In the genomic region with DNA sequence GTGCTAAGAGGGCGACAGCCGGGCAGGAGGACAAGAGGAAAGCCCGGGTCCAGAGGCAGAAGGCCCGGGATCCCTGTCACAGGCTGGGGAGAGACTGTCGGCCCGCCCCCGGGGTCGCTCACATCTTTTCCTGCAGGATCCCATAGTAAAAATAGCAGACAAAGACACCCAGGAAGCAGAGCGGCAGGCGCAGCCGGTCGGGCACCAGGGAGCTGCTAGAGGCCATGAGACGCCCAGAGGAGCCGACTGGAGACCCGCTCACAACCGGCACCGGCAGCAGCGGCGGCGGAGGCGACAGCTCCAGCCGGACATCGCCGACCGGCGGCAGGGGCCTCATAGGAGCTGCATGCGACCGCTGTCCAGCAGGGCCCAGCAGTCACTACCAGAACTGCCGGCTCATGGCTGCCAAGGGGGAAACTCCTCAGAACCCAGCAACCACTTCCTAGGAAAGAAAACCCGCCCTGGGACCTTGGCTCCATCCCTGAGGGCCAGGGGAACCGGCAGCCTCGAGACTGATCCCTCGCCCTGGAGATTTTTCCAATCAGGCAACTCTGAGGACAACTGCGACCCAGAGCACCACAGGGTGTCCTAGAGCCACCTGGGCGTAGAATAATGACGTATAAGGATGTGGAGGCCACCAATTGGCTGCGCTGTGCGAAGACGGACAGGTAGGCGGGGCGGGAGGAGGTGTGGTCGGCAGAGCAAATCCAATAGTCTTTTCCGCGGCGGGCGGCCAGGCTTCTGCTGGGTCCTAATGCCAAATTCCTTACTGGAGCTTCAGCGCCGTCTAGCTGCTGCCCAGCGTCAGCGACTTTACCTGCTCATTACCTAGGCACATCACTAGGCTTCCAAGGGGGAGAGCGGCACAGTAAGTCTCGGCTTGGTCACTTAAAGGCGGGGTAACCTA, we compare ENCODE assay signal across 1 cellular context.
TF ChIP-seq lines count a peak whose summit lies in the region.

A gene with protein sequence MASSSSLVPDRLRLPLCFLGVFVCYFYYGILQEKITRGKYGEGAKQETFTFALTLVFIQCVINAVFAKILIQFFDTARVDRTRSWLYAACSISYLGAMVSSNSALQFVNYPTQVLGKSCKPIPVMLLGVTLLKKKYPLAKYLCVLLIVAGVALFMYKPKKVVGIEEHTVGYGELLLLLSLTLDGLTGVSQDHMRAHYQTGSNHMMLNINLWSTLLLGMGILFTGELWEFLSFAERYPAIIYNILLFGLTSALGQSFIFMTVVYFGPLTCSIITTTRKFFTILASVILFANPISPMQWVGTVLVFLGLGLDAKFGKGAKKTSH (minus strand): TSS at position 357 of the 907 bp plus-strand sequence. CDS start 131 bp downstream, at position 226.

TF ChIP-seq in K562, 482 proteins besides CTCF, POLR2A, EP300 and RAD21 (continued from another document and continues in another):
- TF ChIP-seq, protein P1, sequence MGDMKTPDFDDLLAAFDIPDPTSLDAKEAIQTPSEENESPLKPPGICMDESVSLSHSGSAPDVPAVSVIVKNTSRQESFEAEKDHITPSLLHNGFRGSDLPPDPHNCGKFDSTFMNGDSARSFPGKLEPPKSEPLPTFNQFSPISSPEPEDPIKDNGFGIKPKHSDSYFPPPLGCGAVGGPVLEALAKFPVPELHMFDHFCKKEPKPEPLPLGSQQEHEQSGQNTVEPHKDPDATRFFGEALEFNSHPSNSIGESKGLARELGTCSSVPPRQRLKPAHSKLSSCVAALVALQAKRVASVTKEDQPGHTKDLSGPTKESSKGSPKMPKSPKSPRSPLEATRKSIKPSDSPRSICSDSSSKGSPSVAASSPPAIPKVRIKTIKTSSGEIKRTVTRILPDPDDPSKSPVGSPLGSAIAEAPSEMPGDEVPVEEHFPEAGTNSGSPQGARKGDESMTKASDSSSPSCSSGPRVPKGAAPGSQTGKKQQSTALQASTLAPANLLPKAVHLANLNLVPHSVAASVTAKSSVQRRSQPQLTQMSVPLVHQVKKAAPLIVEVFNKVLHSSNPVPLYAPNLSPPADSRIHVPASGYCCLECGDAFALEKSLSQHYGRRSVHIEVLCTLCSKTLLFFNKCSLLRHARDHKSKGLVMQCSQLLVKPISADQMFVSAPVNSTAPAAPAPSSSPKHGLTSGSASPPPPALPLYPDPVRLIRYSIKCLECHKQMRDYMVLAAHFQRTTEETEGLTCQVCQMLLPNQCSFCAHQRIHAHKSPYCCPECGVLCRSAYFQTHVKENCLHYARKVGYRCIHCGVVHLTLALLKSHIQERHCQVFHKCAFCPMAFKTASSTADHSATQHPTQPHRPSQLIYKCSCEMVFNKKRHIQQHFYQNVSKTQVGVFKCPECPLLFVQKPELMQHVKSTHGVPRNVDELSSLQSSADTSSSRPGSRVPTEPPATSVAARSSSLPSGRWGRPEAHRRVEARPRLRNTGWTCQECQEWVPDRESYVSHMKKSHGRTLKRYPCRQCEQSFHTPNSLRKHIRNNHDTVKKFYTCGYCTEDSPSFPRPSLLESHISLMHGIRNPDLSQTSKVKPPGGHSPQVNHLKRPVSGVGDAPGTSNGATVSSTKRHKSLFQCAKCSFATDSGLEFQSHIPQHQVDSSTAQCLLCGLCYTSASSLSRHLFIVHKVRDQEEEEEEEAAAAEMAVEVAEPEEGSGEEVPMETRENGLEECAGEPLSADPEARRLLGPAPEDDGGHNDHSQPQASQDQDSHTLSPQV (IDR thresholded peaks at IDR 0.05) = no peak
- peak; percentile 55; the same call in 1 of the 2 replicates for TF ChIP-seq ZNF431 (CRISPR knock-in tag; IDR thresholded peaks at IDR 0.05)
- TF ChIP-seq NFE2 (IDR thresholded peaks at IDR 0.05; ENCODE audit: low read depth) = peak; percentile 94
- TF ChIP-seq JUN (IDR thresholded peaks at IDR 0.05; ENCODE audit: borderline replicate concordance, low read depth, low read length) = peak; percentile 51; the same call in 1 of the 2 replicates
- no peak for TF ChIP-seq JUN (CRISPR knock-in tag; IDR thresholded peaks at IDR 0.05; ENCODE audit: borderline replicate concordance)
- no peak for TF ChIP-seq BCL6 (CRISPR knock-in tag; IDR thresholded peaks at IDR 0.05)
- TF ChIP-seq, protein P2, sequence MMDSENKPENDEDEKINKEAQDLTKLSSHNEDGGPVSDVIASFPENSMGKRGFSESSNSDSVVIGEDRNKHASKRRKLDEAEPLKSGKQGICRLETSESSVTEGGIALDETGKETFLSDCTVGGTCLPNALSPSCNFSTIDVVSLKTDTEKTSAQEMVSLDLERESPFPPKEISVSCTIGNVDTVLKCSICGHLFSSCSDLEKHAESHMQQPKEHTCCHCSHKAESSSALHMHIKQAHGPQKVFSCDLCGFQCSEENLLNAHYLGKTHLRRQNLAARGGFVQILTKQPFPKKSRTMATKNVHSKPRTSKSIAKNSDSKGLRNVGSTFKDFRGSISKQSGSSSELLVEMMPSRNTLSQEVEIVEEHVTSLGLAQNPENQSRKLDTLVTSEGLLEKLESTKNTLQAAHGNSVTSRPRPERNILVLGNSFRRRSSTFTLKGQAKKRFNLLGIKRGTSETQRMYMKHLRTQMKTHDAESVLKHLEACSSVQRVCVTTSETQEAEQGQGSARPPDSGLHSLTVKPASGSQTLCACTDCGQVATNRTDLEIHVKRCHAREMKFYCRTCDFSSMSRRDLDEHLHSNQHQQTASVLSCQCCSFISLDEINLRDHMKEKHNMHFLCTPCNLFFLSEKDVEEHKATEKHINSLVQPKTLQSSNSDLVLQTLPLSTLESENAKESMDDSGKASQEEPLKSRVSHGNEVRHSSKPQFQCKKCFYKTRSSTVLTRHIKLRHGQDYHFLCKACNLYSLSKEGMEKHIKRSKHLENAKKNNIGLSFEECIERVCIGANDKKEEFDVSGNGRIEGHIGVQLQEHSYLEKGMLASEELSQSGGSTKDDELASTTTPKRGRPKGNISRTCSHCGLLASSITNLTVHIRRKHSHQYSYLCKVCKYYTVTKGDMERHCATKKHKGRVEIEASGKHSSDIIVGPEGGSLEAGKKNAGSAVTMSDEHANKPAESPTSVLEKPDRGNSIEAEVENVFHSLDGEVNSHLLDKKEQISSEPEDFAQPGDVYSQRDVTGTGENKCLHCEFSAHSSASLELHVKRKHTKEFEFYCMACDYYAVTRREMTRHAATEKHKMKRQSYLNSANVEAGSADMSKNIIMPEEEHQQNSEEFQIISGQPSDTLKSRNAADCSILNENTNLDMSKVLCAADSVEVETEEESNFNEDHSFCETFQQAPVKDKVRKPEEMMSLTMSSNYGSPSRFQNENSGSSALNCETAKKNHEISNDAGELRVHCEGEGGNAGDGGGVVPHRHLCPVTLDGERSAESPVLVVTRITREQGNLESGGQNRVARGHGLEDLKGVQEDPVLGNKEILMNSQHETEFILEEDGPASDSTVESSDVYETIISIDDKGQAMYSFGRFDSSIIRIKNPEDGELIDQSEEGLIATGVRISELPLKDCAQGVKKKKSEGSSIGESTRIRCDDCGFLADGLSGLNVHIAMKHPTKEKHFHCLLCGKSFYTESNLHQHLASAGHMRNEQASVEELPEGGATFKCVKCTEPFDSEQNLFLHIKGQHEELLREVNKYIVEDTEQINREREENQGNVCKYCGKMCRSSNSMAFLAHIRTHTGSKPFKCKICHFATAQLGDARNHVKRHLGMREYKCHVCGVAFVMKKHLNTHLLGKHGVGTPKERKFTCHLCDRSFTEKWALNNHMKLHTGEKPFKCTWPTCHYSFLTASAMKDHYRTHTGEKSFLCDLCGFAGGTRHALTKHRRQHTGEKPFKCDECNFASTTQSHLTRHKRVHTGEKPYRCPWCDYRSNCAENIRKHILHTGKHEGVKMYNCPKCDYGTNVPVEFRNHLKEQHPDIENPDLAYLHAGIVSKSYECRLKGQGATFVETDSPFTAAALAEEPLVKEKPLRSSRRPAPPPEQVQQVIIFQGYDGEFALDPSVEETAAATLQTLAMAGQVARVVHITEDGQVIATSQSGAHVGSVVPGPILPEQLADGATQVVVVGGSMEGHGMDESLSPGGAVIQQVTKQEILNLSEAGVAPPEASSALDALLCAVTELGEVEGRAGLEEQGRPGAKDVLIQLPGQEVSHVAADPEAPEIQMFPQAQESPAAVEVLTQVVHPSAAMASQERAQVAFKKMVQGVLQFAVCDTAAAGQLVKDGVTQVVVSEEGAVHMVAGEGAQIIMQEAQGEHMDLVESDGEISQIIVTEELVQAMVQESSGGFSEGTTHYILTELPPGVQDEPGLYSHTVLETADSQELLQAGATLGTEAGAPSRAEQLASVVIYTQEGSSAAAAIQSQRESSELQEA (IDR thresholded peaks at IDR 0.05; ENCODE audit: low read depth) = no peak
- 0 out of 2 replicates have a peak, but pooled peaks have one; percentile 6 for TF ChIP-seq ZSCAN32 (CRISPR knock-in tag; IDR thresholded peaks at IDR 0.05)
- TF ChIP-seq JUNB (CRISPR knock-in tag; conservative IDR thresholded peaks at IDR 0.05) = no peak
- TF ChIP-seq RFX1 (IDR thresholded peaks at IDR 0.05) = no peak
- TF ChIP-seq RFX7 (CRISPR knock-in tag; IDR thresholded peaks at IDR 0.05) = no peak
- TF ChIP-seq ZNF140 (CRISPR knock-in tag; IDR thresholded peaks at IDR 0.05) = no peak
- TF ChIP-seq MEIS2 (IDR thresholded peaks at IDR 0.05; ENCODE audit: partially characterized antibody) = peak; percentile 79
- TF ChIP-seq PRPF4 (IDR thresholded peaks at IDR 0.05; ENCODE audit: insufficient read depth, low read depth, low read length, poor library complexity, severe bottlenecking) = no peak
- TF ChIP-seq, protein P3, sequence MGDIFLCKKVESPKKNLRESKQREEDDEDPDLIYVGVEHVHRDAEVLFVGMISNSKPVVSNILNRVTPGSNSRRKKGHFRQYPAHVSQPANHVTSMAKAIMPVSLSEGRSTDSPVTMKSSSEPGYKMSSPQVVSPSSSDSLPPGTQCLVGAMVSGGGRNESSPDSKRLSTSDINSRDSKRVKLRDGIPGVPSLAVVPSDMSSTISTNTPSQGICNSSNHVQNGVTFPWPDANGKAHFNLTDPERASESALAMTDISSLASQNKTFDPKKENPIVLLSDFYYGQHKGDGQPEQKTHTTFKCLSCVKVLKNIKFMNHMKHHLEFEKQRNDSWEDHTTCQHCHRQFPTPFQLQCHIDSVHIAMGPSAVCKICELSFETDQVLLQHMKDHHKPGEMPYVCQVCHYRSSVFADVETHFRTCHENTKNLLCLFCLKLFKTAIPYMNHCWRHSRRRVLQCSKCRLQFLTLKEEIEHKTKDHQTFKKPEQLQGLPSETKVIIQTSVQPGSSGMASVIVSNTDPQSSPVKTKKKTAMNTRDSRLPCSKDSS (IDR thresholded peaks at IDR 0.05; ENCODE audit: low read depth, partially characterized antibody) = no peak
- TF ChIP-seq CTBP1 (IDR thresholded peaks at IDR 0.05; ENCODE audit: borderline replicate concordance) = peak; percentile 88
- TF ChIP-seq ATF7 (IDR thresholded peaks at IDR 0.05) = peak; percentile 91
- TF ChIP-seq RBM25 (IDR thresholded peaks at IDR 0.05; ENCODE audit: low read depth, low read length, severe bottlenecking) = peak; percentile 70
- TF ChIP-seq ZNF507 (tag; conservative IDR thresholded peaks at IDR 0.05) = no peak
- TF ChIP-seq, protein P4, sequence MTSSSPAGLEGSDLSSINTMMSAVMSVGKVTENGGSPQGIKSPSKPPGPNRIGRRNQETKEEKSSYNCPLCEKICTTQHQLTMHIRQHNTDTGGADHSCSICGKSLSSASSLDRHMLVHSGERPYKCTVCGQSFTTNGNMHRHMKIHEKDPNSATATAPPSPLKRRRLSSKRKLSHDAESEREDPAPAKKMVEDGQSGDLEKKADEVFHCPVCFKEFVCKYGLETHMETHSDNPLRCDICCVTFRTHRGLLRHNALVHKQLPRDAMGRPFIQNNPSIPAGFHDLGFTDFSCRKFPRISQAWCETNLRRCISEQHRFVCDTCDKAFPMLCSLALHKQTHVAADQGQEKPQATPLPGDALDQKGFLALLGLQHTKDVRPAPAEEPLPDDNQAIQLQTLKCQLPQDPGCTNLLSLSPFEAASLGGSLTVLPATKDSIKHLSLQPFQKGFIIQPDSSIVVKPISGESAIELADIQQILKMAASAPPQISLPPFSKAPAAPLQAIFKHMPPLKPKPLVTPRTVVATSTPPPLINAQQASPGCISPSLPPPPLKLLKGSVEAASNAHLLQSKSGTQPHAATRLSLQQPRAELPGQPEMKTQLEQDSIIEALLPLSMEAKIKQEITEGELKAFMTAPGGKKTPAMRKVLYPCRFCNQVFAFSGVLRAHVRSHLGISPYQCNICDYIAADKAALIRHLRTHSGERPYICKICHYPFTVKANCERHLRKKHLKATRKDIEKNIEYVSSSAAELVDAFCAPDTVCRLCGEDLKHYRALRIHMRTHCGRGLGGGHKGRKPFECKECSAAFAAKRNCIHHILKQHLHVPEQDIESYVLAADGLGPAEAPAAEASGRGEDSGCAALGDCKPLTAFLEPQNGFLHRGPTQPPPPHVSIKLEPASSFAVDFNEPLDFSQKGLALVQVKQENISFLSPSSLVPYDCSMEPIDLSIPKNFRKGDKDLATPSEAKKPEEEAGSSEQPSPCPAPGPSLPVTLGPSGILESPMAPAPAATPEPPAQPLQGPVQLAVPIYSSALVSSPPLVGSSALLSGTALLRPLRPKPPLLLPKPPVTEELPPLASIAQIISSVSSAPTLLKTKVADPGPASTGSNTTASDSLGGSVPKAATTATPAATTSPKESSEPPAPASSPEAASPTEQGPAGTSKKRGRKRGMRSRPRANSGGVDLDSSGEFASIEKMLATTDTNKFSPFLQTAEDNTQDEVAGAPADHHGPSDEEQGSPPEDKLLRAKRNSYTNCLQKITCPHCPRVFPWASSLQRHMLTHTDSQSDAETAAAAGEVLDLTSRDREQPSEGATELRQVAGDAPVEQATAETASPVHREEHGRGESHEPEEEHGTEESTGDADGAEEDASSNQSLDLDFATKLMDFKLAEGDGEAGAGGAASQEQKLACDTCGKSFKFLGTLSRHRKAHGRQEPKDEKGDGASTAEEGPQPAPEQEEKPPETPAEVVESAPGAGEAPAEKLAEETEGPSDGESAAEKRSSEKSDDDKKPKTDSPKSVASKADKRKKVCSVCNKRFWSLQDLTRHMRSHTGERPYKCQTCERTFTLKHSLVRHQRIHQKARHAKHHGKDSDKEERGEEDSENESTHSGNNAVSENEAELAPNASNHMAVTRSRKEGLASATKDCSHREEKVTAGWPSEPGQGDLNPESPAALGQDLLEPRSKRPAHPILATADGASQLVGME (CRISPR knock-in tag; IDR thresholded peaks at IDR 0.05) = no peak
- TF ChIP-seq ZNF3 (CRISPR knock-in tag; IDR thresholded peaks at IDR 0.05) = no peak
- peak; percentile 57 to 82 for TF ChIP-seq RCOR1 (IDR thresholded peaks at IDR 0.05; ENCODE audit: borderline replicate concordance in 1 of 2, low read depth in 2 of 2, low read length in 2 of 2)
- peak in 1 of 2 experiments; percentile 85; a peak in 2 of 4 replicates for TF ChIP-seq HDAC1 (IDR thresholded peaks at IDR 0.05)
- TF ChIP-seq, protein P5, sequence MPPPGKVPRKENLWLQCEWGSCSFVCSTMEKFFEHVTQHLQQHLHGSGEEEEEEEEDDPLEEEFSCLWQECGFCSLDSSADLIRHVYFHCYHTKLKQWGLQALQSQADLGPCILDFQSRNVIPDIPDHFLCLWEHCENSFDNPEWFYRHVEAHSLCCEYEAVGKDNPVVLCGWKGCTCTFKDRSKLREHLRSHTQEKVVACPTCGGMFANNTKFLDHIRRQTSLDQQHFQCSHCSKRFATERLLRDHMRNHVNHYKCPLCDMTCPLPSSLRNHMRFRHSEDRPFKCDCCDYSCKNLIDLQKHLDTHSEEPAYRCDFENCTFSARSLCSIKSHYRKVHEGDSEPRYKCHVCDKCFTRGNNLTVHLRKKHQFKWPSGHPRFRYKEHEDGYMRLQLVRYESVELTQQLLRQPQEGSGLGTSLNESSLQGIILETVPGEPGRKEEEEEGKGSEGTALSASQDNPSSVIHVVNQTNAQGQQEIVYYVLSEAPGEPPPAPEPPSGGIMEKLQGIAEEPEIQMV (tag; conservative IDR thresholded peaks at IDR 0.05; ENCODE audit: low read depth) = no peak
- TF ChIP-seq PHF20 (IDR thresholded peaks at IDR 0.05; ENCODE audit: partially characterized antibody) = peak; percentile 97
- 0 out of 2 replicates have a peak, but pooled peaks have one; percentile 13 for TF ChIP-seq BHLHE40 (IDR thresholded peaks at IDR 0.05; ENCODE audit: low read length)
- TF ChIP-seq ZBTB1 (CRISPR knock-in tag; IDR thresholded peaks at IDR 0.05; ENCODE audit: borderline replicate concordance, low read depth) = no peak; the same call in 1 of the 2 replicates
